Comparison of ENCODE assay signal across 17 cellular contexts in the genomic region with DNA sequence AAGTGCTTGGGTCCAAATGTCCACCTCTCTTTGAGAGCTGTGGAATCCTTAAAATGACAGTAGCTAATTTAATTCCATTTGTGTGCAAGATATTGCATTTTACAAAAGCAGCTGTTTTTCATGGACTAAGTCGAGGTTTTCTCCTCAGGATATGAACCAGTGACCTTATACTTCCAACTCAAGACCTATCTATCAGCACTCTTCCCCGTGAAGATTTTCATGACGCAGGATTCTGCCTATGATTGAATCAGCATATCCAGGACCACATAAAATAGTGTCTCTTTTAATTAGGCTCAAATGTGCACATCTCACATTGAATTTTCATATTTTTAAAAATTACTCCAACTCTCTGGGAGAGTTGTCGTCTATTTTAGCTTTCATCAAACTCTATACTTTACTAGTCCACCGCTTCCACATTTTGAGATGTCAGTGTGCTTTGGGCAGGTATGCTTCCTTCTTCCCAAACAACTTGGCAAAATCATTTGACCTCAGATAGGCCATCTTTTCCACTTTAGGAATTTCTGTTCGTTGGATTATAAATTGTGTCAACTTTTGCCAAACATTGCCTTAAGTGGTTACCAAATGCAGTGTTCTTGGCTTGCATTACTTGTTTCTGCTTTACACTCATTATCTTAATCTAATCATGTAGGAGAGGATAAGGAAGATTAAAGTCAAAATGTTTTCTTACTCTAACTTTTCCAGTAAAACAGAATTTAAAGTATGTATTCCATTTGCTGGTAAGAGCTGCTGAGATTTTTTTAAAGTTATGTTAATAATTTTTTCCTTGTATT.
"Had no signal": no experiment of that assay in that cellular context is flagged by ENCODE, and none has a peak within 500 bp of the region (broad histone marks: within the 10 kb centered on the region; RNA-seq: fewer than 3 reads in every experiment).

No MANE protein-coding gene starts in this region.

- FAIRE-seq: small intestine had no signal

- H3K27me3 Mint-ChIP-seq: activated naive CD8-positive, alpha-beta T cell treated with anti-CD3 and anti-CD28 coated beads, Interleukin-2, amount 50 U/mL, for 24 hours; activated T-helper 17 cell treated with anti-CD3 and anti-CD28 coated beads, Interleukin-2, amount 50 U/mL, for 72 hours; naive thymus-derived CD4-positive, alpha-beta T cell had no signal

- H3K36me3 ChIP-seq: colonic mucosa, right atrium auricular region had no signal

- H3K9me3 Mint-ChIP-seq: activated naive CD4-positive, alpha-beta T cell treated with anti-CD3 and anti-CD28 coated beads for 36 hours; naive thymus-derived CD4-positive, alpha-beta T cell had no signal

- H3K27me3 ChIP-seq: colonic mucosa, right atrium auricular region had no signal

- H3K4me1 ChIP-seq: colonic mucosa, right atrium auricular region had no signal

- H3K9me3 ChIP-seq: colonic mucosa, right atrium auricular region had no signal

- DNase-seq: activated CD4-positive, alpha-beta T cell treated with anti-CD3 and anti-CD28 coated beads for 1 hour; activated CD4-positive, alpha-beta T cell treated with anti-CD3 and anti-CD28 coated beads, Interleukin-2, amount 50 U/mL, for 4 hours; activated naive CD4-positive, alpha-beta T cell treated with anti-CD3 and anti-CD28 coated beads for 36 hours; activated naive CD8-positive, alpha-beta T cell treated with anti-CD3 and anti-CD28 coated beads, Interleukin-2, amount 50 U/mL, for 24 hours; activated T-cell treated with anti-CD3 and anti-CD28 coated beads for 4 hours; caudate nucleus; colonic mucosa; islet precursor cell; naive thymus-derived CD4-positive, alpha-beta T cell; small intestine; stimulated activated CD4-positive, alpha-beta T cell treated with anti-CD3 and anti-CD28 coated beads, Interleukin-4, amount 100 ng/mL, for 24 hours; stimulated activated naive CD8-positive, alpha-beta T cell treated with anti-CD3 and anti-CD28 coated beads, Interleukin-15, Interleukin-2, amounts not matched to agents 100 U/mL and 50 U/mL, for 24 hours; T-helper 1 cell; T1000 had no signal

- H3K4me3 Mint-ChIP-seq: activated naive CD4-positive, alpha-beta T cell treated with anti-CD3 and anti-CD28 coated beads for 36 hours; activated naive CD8-positive, alpha-beta T cell treated with anti-CD3 and anti-CD28 coated beads, Interleukin-2, amount 50 U/mL, for 24 hours; activated T-helper 17 cell treated with anti-CD3 and anti-CD28 coated beads, Interleukin-2, amount 50 U/mL, for 72 hours; naive thymus-derived CD4-positive, alpha-beta T cell had no signal

- ATAC-seq: activated naive CD8-positive, alpha-beta T cell treated with anti-CD3 and anti-CD28 coated beads, Interleukin-2, amount 50 U/mL, for 24 hours; activated T-helper 17 cell treated with anti-CD3 and anti-CD28 coated beads, Interleukin-2, amount 50 U/mL, for 72 hours; left lobe of liver; naive thymus-derived CD4-positive, alpha-beta T cell; stimulated activated naive CD8-positive, alpha-beta T cell treated with anti-CD3 and anti-CD28 coated beads, Interleukin-15, Interleukin-2, amounts not matched to agents 100 U/mL and 50 U/mL, for 24 hours had no signal

- H3K4me1 Mint-ChIP-seq: activated naive CD8-positive, alpha-beta T cell treated with anti-CD3 and anti-CD28 coated beads, Interleukin-2, amount 50 U/mL, for 24 hours; activated T-helper 17 cell treated with anti-CD3 and anti-CD28 coated beads, Interleukin-2, amount 50 U/mL, for 72 hours had no signal

- H3K4me3 ChIP-seq: colonic mucosa, right atrium auricular region had no signal

- H3K27ac ChIP-seq: colonic mucosa, right atrium auricular region had no signal

- H3K27ac Mint-ChIP-seq: activated naive CD4-positive, alpha-beta T cell treated with anti-CD3 and anti-CD28 coated beads for 36 hours; activated naive CD8-positive, alpha-beta T cell treated with anti-CD3 and anti-CD28 coated beads, Interleukin-2, amount 50 U/mL, for 24 hours; activated T-helper 17 cell treated with anti-CD3 and anti-CD28 coated beads, Interleukin-2, amount 50 U/mL, for 72 hours; naive thymus-derived CD4-positive, alpha-beta T cell had no signal
